Comparison of ENCODE assay signal across 21 cellular contexts in genomic region chr10:127125331-127125730, GRCh38.
DNase-seq lines count a peak whose midpoint lies in the region; ATAC-seq and TF ChIP-seq lines count a peak whose summit lies in the region.
"Had no signal": no experiment of that assay in that cellular context is flagged by ENCODE, and none has a peak within 500 bp of the region (broad histone marks: within the 10 kb centered on the region; RNA-seq: fewer than 3 reads in every experiment).

No MANE protein-coding gene starts in this region.

- H2BK120ac ChIP-seq in mesenchymal stem cell (ENCODE audit: low read depth, low read length), result no peak overlapping the region

- no peak overlapping the region for H3K4ac ChIP-seq in mesenchymal stem cell (ENCODE audit: low read depth in 1 of 2, low read length in 2 of 2)

- H4K8ac ChIP-seq in mesenchymal stem cell (ENCODE audit: low read length), result no peak overlapping the region

- H3K27ac ChIP-seq in WERI-Rb-1 (no peak overlapping the region), mesenchymal stem cell (ENCODE audit: low read length, poor library complexity, severe bottlenecking) (no peak overlapping the region)
- H3K27ac ChIP-seq: 22Rv1, KMS-11, SK-N-MC had no signal

- H3K4me2 ChIP-seq in mesenchymal stem cell (ENCODE audit: low read length, poor library complexity, severe bottlenecking), result no peak overlapping the region
- H3K4me2 ChIP-seq: KMS-11 had no signal

- no peak for ATAC-seq in HG02623 (IDR thresholded peaks at IDR 0.05; ENCODE audit: unreplicated experiment)

- no peaks in the 10 kb centered on the region for H3K36me3 ChIP-seq in WERI-Rb-1
- H3K36me3 ChIP-seq in mesenchymal stem cell (ENCODE audit: control insufficient read depth in 1 of 2, insufficient read depth in 2 of 2, low read depth in 1 of 2, low read length in 2 of 2), result peaks cover 30 to 78% of the 10 kb centered on the region in 2 experiments
- H3K36me3 ChIP-seq: BE2C had no signal

- H3K4me1 ChIP-seq in mesenchymal stem cell (ENCODE audit: control insufficient read depth, insufficient read depth, low read depth, low read length), result peaks cover 2% of the 10 kb centered on the region
- H3K4me1 ChIP-seq: BE2C had no signal

- H3K9ac ChIP-seq in mesenchymal stem cell (ENCODE audit: low read length), result no peak overlapping the region
- H3K9ac ChIP-seq: KMS-11 had no signal

- peaks cover 34% of the 10 kb centered on the region for H3K79me1 ChIP-seq in mesenchymal stem cell (replicated peaks; ENCODE audit: low read length, poor library complexity, severe bottlenecking)

- no peak overlapping the region for H3K18ac ChIP-seq in mesenchymal stem cell (ENCODE audit: low read depth in 1 of 2, low read length in 2 of 2)

- H2BK5ac ChIP-seq in mesenchymal stem cell (ENCODE audit: low read depth, low read length, poor library complexity, severe bottlenecking), result no peak overlapping the region

- H3K9me3 ChIP-seq in WERI-Rb-1 (ENCODE audit: severe bottlenecking) (no peaks in the 10 kb centered on the region), mesenchymal stem cell (ENCODE audit: control insufficient read depth, low read length) (no peaks in the 10 kb centered on the region)
- H3K9me3 ChIP-seq: BE2C had no signal

- no peak overlapping the region for H2AFZ ChIP-seq in mesenchymal stem cell (ENCODE audit: low read depth, low read length)

- no peak overlapping the region for H3K14ac ChIP-seq in mesenchymal stem cell (ENCODE audit: low read length in 2 of 2)

- no peak overlapping the region for H3K4me3 ChIP-seq in WERI-Rb-1 (ENCODE audit: low read depth, low read length)
- H3K4me3 ChIP-seq in mesenchymal stem cell (ENCODE audit: insufficient read depth in 1 of 2, low read depth in 1 of 2, low read length in 2 of 2), result no peak overlapping the region
- H3K4me3 ChIP-seq in foreskin fibroblast (ENCODE audit: low read depth in 1 of 2, low read length in 2 of 2), result no peak overlapping the region
- H3K4me3 ChIP-seq: SK-N-MC had no signal

- peak overlapping the region; percentile 40 for H4K91ac ChIP-seq in mesenchymal stem cell (ENCODE audit: low read length)

- no peak for TF ChIP-seq CTCF in WERI-Rb-1 (IDR thresholded peaks at IDR 0.05; ENCODE audit: low read depth, low read length)
- TF ChIP-seq CTCF in foreskin fibroblast (IDR thresholded peaks at IDR 0.05; ENCODE audit: low read depth, low read length), result no peak

- no peak overlapping the region for H2BK12ac ChIP-seq in mesenchymal stem cell (ENCODE audit: low read length in 2 of 2)

- peak; percentile 9 for DNase-seq in DMS 273 (lab: John Stamatoyannopoulos, UW; ENCODE audit: unreplicated experiment)
- no peak for DNase-seq in DMS 273 treated with DMSO at 0.1 percent for 48 hours (lab: John Stamatoyannopoulos, UW)
- peak; percentile 22 for DNase-seq in MV-4-11 (lab: John Stamatoyannopoulos, UW)
- peak; percentile 17 for DNase-seq in WERI-Rb-1
- DNase-seq in mesenchymal stem cell, result no peak
- DNase-seq in AG08396 (ENCODE audit: low spot score), result no peak
- DNase-seq in foreskin fibroblast, result no peak
- DNase-seq: BE2C; Calu3; CD4-positive, alpha-beta memory T cell; GOT3; NCI-H1417 treated with DMSO at 0.1 percent for 48 hours; NCI-H2029 treated with DMSO at 0.1 percent for 48 hours; NCI-H2171; NCI-H748 treated with DMSO at 0.1 percent for 48 hours; OCI-M1; Right ventricle myocardium superior had no signal

- no peak overlapping the region for H3K23ac ChIP-seq in mesenchymal stem cell (ENCODE audit: low read length in 2 of 2)

- H3K27me3 ChIP-seq in WERI-Rb-1 (ENCODE audit: insufficient read depth, low read depth, severe bottlenecking) (no peaks in the 10 kb centered on the region), mesenchymal stem cell (ENCODE audit: control insufficient read depth in 1 of 2, insufficient read depth in 1 of 2, low read length in 2 of 2) (no peaks in the 10 kb centered on the region)
- H3K27me3 ChIP-seq: BE2C had no signal

- 96% methylated on average over 8 of the region's 9 CpGs for WGBS in mesenchymal stem cell

- no peak overlapping the region for H2AK5ac ChIP-seq in mesenchymal stem cell (ENCODE audit: low read length, severe bottlenecking)

- H2BK15ac ChIP-seq in mesenchymal stem cell (ENCODE audit: low read depth, poor library complexity, severe bottlenecking), result no peak overlapping the region

Comparison
In these comparisons a context has a peak if more than half of its experiments do, and no peak if none do; other contexts are left out.
1. DNase-seq: peak in DMS 273 (single experiment), MV-4-11 (single experiment) and WERI-Rb-1 (single experiment); none in DMS 273 treated with DMSO at 0.1 percent for 48 hours (single experiment), mesenchymal stem cell (single experiment), AG08396 (single experiment) and foreskin fibroblast (0 of 2).